In genomic region chr22:35630891-35631290, GRCh38 we compare ENCODE assay signal across 16 cellular contexts. TPM values are rescaled to one million over a fixed set of nuclear protein-coding genes. Genes with fewer than 3 reads are reported as not detected.
DNase-seq lines count a peak whose midpoint lies in the region; ATAC-seq, FAIRE-seq and TF ChIP-seq lines count a peak whose summit lies in the region.
"Had no signal": no experiment of that assay in that cellular context is flagged by ENCODE, and none has a peak within 500 bp of the region (broad histone marks: within the 10 kb centered on the region; RNA-seq: fewer than 3 reads in every experiment).

No MANE protein-coding gene starts in this region.

- H3K4me3 ChIP-seq in Karpas-422 (ENCODE audit: low read length) (no peak overlapping the region), astrocyte (ENCODE audit: insufficient read depth, low read depth, low read length) (no peak overlapping the region), tibial nerve (no peak overlapping the region)
- H3K4me3 ChIP-seq: dorsolateral prefrontal cortex, MG63, psoas muscle, suprapubic skin had no signal

- H4K20me1 ChIP-seq in Karpas-422 (ENCODE audit: insufficient read depth, low read depth, low read length) = no peaks in the 10 kb centered on the region
- H4K20me1 ChIP-seq in astrocyte (ENCODE audit: insufficient read depth, low read length) = no peaks in the 10 kb centered on the region

- ATAC-seq in sciatic nerve = no peak

- no peaks in the 10 kb centered on the region for H3K9me3 ChIP-seq in Karpas-422 (ENCODE audit: low read length)
- H3K9me3 ChIP-seq in astrocyte (ENCODE audit: insufficient read depth, low read depth, low read length) = no peaks in the 10 kb centered on the region
- no peaks in the 10 kb centered on the region for H3K9me3 ChIP-seq in tibial nerve
- H3K9me3 ChIP-seq: MG63, psoas muscle, suprapubic skin had no signal

- H3K79me2 ChIP-seq in Karpas-422 (ENCODE audit: low read length) = no peaks in the 10 kb centered on the region
- H3K79me2 ChIP-seq in astrocyte (ENCODE audit: insufficient read depth, low read length) = no peaks in the 10 kb centered on the region

- DNase-seq in Calu3 (no peak), Karpas-422 (peak; percentile 25), astrocyte (ENCODE audit: low read depth) (no peak), sciatic nerve (ENCODE audit: low spot score) (peak; percentile 41), tibial nerve (ENCODE audit: low spot score in 2 of 2) (no peak), GDM1 (lab: John Stamatoyannopoulos, UW) (no peak), NCI-H510A treated with DMSO at 0.1 percent for 48 hours (lab: John Stamatoyannopoulos, UW) (no peak), DMS114 treated with DMSO at 0.1 percent for 48 hours (lab: John Stamatoyannopoulos, UW; ENCODE audit: unreplicated experiment) (no peak)

- CTCF ChIA-PET in Calu3 (lab: Charles Lee) = interaction anchor here (1.1 to 2.0 kb wide), 6 partner anchors 10 to 108 kb away, joined by 4 to 6 read pairs (median 5); partner anchors contain the start of gene APOL6

- WGBS in tibial nerve, 2 donors = 89 to 96% methylated on average over 9 of the region's 9 CpGs

- TF ChIP-seq CTCF in Calu3 (IDR thresholded peaks at IDR 0.05; ENCODE audit: unreplicated experiment) (no peak), astrocyte (IDR thresholded peaks at IDR 0.05; ENCODE audit: insufficient read depth, low read depth, low read length) (no peak), tibial nerve (IDR thresholded peaks at IDR 0.05) (no peak)

- no peaks in the 10 kb centered on the region for H3K27me3 ChIP-seq in Karpas-422 (ENCODE audit: low read length)
- no peaks in the 10 kb centered on the region for H3K27me3 ChIP-seq in astrocyte (ENCODE audit: insufficient read depth, low read length)
- no peaks in the 10 kb centered on the region for H3K27me3 ChIP-seq in tibial nerve
- H3K27me3 ChIP-seq: MG63, suprapubic skin had no signal

- H2AFZ ChIP-seq in Karpas-422 (ENCODE audit: low read length) (no peak overlapping the region), astrocyte (ENCODE audit: low read depth, low read length) (no peak overlapping the region)

- H3K27ac ChIP-seq in Karpas-422 (ENCODE audit: low read length) (no peak overlapping the region), astrocyte (ENCODE audit: low read depth, low read length) (no peak overlapping the region), tibial nerve (peak overlapping the region in 2 of 4 donors; percentile 74 to 82)
- H3K27ac ChIP-seq: dorsolateral prefrontal cortex, psoas muscle, suprapubic skin had no signal

- H3K4me1 Mint-ChIP-seq in Calu3 (ENCODE audit: low read depth, unreplicated experiment) = peaks cover 46% of the 10 kb centered on the region
- peaks cover 18% of the 10 kb centered on the region for H3K4me1 Mint-ChIP-seq in astrocyte (ENCODE audit: low read depth, unreplicated experiment)

- FAIRE-seq in astrocyte (lab: Jason Lieb, UNC) = no peak
- FAIRE-seq: D721Med, endothelial cell of umbilical vein had no signal

- H3K4me2 ChIP-seq in Karpas-422 (ENCODE audit: low read depth, low read length, poor library complexity, severe bottlenecking) (no peak overlapping the region), astrocyte (ENCODE audit: low read length) (no peak overlapping the region)

- no peak for TF ChIP-seq POLR2A in tibial nerve (IDR thresholded peaks at IDR 0.05)

- H3K4me3 Mint-ChIP-seq in Calu3 (ENCODE audit: low read depth, unreplicated experiment) (no peak overlapping the region), astrocyte (ENCODE audit: unreplicated experiment) (no peak overlapping the region)

- H3K9ac ChIP-seq in Karpas-422 (ENCODE audit: low read length) (no peak overlapping the region), astrocyte (ENCODE audit: low read length) (no peak overlapping the region)

- H3K4me1 ChIP-seq in Karpas-422 (ENCODE audit: low read length) (peaks cover 13% of the 10 kb centered on the region), astrocyte (ENCODE audit: insufficient read depth, low read length) (peaks cover 21% of the 10 kb centered on the region), tibial nerve (peaks cover 0 to 26% (median 6%) of the 10 kb centered on the region in 4 donors)

- H3K9me3 Mint-ChIP-seq in Calu3 (ENCODE audit: low read depth, unreplicated experiment) = no peaks in the 10 kb centered on the region
- H3K9me3 Mint-ChIP-seq in astrocyte (ENCODE audit: unreplicated experiment) = peaks cover 3% of the 10 kb centered on the region

- no TSS peak for BruUV-seq in Calu3 (replicated peaks; lab: Mats Ljungman, UMichigan)

- no peaks in the 10 kb centered on the region for H3K27me3 Mint-ChIP-seq in Calu3 (ENCODE audit: unreplicated experiment)
- no peaks in the 10 kb centered on the region for H3K27me3 Mint-ChIP-seq in astrocyte (ENCODE audit: low read depth, unreplicated experiment)

- H3K36me3 Mint-ChIP-seq in Calu3 (ENCODE audit: insufficient read depth, unreplicated experiment) (peaks cover 25% of the 10 kb centered on the region), astrocyte (ENCODE audit: low read depth, unreplicated experiment) (no peaks in the 10 kb centered on the region)

- H3K9me2 ChIP-seq in Karpas-422 (replicated peaks; ENCODE audit: insufficient read depth, low read length) = no peaks in the 10 kb centered on the region

- intact Hi-C loops in Calu3 (cut with micrococcal nuclease; ENCODE audit: unreplicated experiment) = no loop called here
- intact Hi-C loops in sciatic nerve (cut with DNase I) = no loop called here

- H3K27ac Mint-ChIP-seq in Calu3 (ENCODE audit: unreplicated experiment) = peak overlapping the region; percentile 94
- peak overlapping the region; percentile 28 for H3K27ac Mint-ChIP-seq in astrocyte (ENCODE audit: unreplicated experiment)

- no peak for TF ChIP-seq EP300 in tibial nerve (IDR thresholded peaks at IDR 0.05)

- H3K36me3 ChIP-seq in Karpas-422 (ENCODE audit: insufficient read depth, low read length) = no peaks in the 10 kb centered on the region
- no peaks in the 10 kb centered on the region for H3K36me3 ChIP-seq in astrocyte (ENCODE audit: insufficient read depth, low read length)
- H3K36me3 ChIP-seq in tibial nerve = no peaks in the 10 kb centered on the region
- H3K36me3 ChIP-seq: MG63, suprapubic skin had no signal

RNA-seq across cellular contexts. Expression of gene MB, which starts 13.8 kb away (rescaled TPM):
- total RNA-seq in Calu3 (2022) (0.37 TPM in 1 of 2 replicates, not detected in the other), astrocyte (not detected in 2 replicates), sciatic nerve (not detected), tibial nerve (not detected)
- not detected in 2 replicates for total RNA-seq in Karpas-422 (2014; rRNA removed; shearing (Covaris generic); ENCODE audit: low replicate concordance)
- total RNA-seq: aorta, endothelial cell of umbilical vein, mammary epithelial cell had no signal

RNA-seq across cellular contexts. Expression of gene APOL6, which starts 17.4 kb away (rescaled TPM):
- total RNA-seq in Calu3 (2022) (24.0 and 39.9 TPM in 2 replicates), astrocyte (5.9 and 7.6 TPM in 2 replicates), sciatic nerve (16.4 TPM), tibial nerve (10 to 100 TPM in 3 of 4 donors, 1 to 10 TPM in 1; 9.2 to 24.9 (median 19.6) TPM)
- 0.11 and 0.37 TPM in 2 replicates for total RNA-seq in Karpas-422 (2014; rRNA removed; shearing (Covaris generic); ENCODE audit: low replicate concordance)

Comparison
In these comparisons a context has a peak if more than half of its experiments do, and no peak if none do; other contexts are left out.
1. DNase-seq: peak in Karpas-422 (single experiment) and sciatic nerve (single experiment); none in Calu3 (single experiment), astrocyte (single experiment), tibial nerve (0 of 2), GDM1 (single experiment), NCI-H510A treated with DMSO at 0.1 percent for 48 hours (single experiment) and DMS114 treated with DMSO at 0.1 percent for 48 hours (single experiment).